Comparison of ENCODE assay signal across 7 cellular contexts in the genomic region with DNA sequence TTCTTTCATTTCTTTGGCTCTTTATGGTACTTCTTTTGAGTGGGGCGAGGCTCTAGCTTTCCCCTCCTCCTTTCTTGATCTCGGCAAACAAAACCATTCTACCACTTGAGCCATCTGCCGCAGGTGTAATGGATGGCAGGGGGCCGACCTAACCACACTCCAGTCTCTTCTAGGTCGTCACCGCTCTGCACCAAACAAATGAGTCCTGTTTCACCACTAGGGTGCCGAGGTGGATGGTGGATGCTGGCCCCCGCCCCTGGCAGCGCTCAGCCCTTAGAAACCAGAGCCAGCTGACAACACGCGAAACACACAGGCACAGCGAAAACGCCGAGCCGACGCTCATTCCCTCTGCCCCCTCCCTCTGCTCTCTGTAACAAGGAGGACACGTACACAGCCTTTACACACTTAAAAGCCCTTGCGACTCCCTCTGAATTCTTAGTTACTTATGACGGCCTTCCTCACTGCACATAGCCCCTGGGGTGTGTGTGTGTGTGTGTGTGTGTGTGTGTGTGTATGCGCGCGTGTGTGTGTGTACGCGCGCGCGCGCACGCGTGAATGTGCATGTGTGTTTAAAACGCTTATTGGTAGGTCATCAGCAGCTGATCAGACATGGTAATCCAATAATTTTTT.
A peak's percentile ranks its signal among the peaks of the same experiment; 100 is the strongest.
DNase-seq lines count a peak whose midpoint lies in the region; ATAC-seq and TF ChIP-seq lines count a peak whose summit lies in the region.

No MANE protein-coding gene starts in this region.

- TF ChIP-seq CTCF in ascending aorta (IDR thresholded peaks at IDR 0.05), result no peak

- H3K27me3 ChIP-seq in right cardiac atrium (ENCODE audit: control insufficient read depth, insufficient read depth) (no peaks in the 10 kb centered on the region), ascending aorta (peaks cover 56% of the 10 kb centered on the region)

- 4% methylated on average over 31 of the region's 31 CpGs for WGBS in right cardiac atrium

- no peak for TF ChIP-seq POLR2A in erythroblast (IDR thresholded peaks at IDR 0.05; ENCODE audit: low read length)

- DNase-seq in NCI-H446 treated with DMSO at 0.1 percent for 48 hours (lab: John Stamatoyannopoulos, UW) (peak; percentile 40), erythroblast (lab: John Stamatoyannopoulos, UW) (peak; percentile 25 to 40), right cardiac atrium (no peak), ascending aorta (ENCODE audit: low spot score in 2 of 2) (no peak), hepatic stellate cell (ENCODE audit: low spot score) (no peak)

- H3K9me3 ChIP-seq in right cardiac atrium (ENCODE audit: control insufficient read depth, low read length), result no peaks in the 10 kb centered on the region
- no peaks in the 10 kb centered on the region for H3K9me3 ChIP-seq in ascending aorta

- H3K36me3 ChIP-seq in ascending aorta, result no peaks in the 10 kb centered on the region

- H3K4me1 ChIP-seq in right cardiac atrium (ENCODE audit: control insufficient read depth, insufficient read depth, low read length) (no peaks in the 10 kb centered on the region), ascending aorta (peaks cover 0 to 6% of the 10 kb centered on the region in 2 donors)

- H3K27ac ChIP-seq in right cardiac atrium (ENCODE audit: low read length), result no peak overlapping the region
- no peak overlapping the region for H3K27ac ChIP-seq in ascending aorta

- no peak overlapping the region for H3K4me3 ChIP-seq in right cardiac atrium (ENCODE audit: low read length)
- H3K4me3 ChIP-seq in ascending aorta, result no peak overlapping the region

- intact Hi-C loops in right cardiac atrium (cut with DNase I) (no loop called here), ascending aorta (cut with DNase I) (loop anchor here (5.0 to 10.0 kb wide), 2 partner anchors 541 to 1841 kb away; a partner anchor contains a TSS)

- ATAC-seq in GM18520 (IDR thresholded peaks at IDR 0.05; ENCODE audit: unreplicated experiment), result peak; percentile 36
- ATAC-seq in HG02885 (IDR thresholded peaks at IDR 0.05; ENCODE audit: poor library complexity, unreplicated experiment), result peak; percentile 24
- ATAC-seq in right cardiac atrium, result no peak

Comparison
In these comparisons a context has a peak if more than half of its experiments do, and no peak if none do; other contexts are left out.
1. ATAC-seq: peak in GM18520 (single experiment) and HG02885 (single experiment); none in right cardiac atrium (0 of 2).
2. DNase-seq: peak in NCI-H446 treated with DMSO at 0.1 percent for 48 hours (single experiment) and erythroblast (2 of 2); none in right cardiac atrium (0 of 3), ascending aorta (0 of 2) and hepatic stellate cell (single experiment).